ENCODE assay signal across 28 cellular contexts in genomic region chr18:56517761-56518160, GRCh38.
"Had no signal": no experiment of that assay in that cellular context is flagged by ENCODE, and none has a peak within 500 bp of the region (broad histone marks: within the 10 kb centered on the region; RNA-seq: fewer than 3 reads in every experiment).

No MANE protein-coding gene starts in this region.

- DNase-seq: activated B cell treated with CpG ODN at 0.5 μM for 24 hours; activated CD4-positive, alpha-beta memory T cell treated with anti-CD3 and anti-CD28 coated beads for 36 hours; activated CD4-positive, alpha-beta T cell treated with anti-CD3 and anti-CD28 coated beads for 4 hours; activated CD4-positive, alpha-beta T cell treated with anti-CD3 and anti-CD28 coated beads, Interleukin-2, amount 10 ng/mL, durations not matched to agents 24 days and 14 days; activated CD4-positive, alpha-beta T cell treated with anti-CD3 and anti-CD28 coated beads, Interleukin-2, amount 50 U/mL, for 1 hour; activated CD4-positive, alpha-beta T cell treated with anti-CD3 and anti-CD28 coated beads, Interleukin-2, amount 50 U/mL, for 4 hours; activated CD4-positive, CD25-positive, alpha-beta regulatory T cell treated with anti-CD3 and anti-CD28 coated beads, Interleukin-2, amount 50 U/mL, for 72 hours; activated CD8-positive, alpha-beta memory T cell treated with anti-CD3 and anti-CD28 coated beads, Interleukin-2, amount 10 ng/mL, durations not matched to agents 7 days and 5 days; activated CD8-positive, alpha-beta memory T cell treated with anti-CD3 and anti-CD28 coated beads, Interleukin-2, amount 50 U/mL, for 48 hours; activated CD8-positive, alpha-beta T cell treated with anti-CD3 and anti-CD28 coated beads for 36 hours; activated effector memory CD4-positive, alpha-beta T cell treated with Interleukin-2 at 50 U/mL for 16 hours; activated gamma-delta T cell; activated naive CD4-positive, alpha-beta T cell treated with anti-CD3 and anti-CD28 coated beads, Interleukin-2, amount 10 ng/mL, durations not matched to agents 7 days and 5 days; activated naive CD4-positive, alpha-beta T cell treated with Interleukin-2 at 50 U/mL for 16 hours; activated naive CD8-positive, alpha-beta T cell treated with anti-CD3 and anti-CD28 coated beads, Interleukin-2, amount 10 ng/mL, durations not matched to agents 7 days and 5 days; activated naive CD8-positive, alpha-beta T cell treated with anti-CD3 and anti-CD28 coated beads, Interleukin-2, amount 50 U/mL, for 24 hours; activated T-cell treated with anti-CD3 and anti-CD28 coated beads, Interleukin-2, amount 50 U/mL, for 24 hours; activated T-cell treated with anti-CD3 and anti-CD28 coated beads, Interleukin-2, amount 50 U/mL, for 48 hours; amygdala; anterior cingulate cortex; caudate nucleus; SW 1271; T-helper 1 cell; T-helper 2 cell; T-helper 9 cell had no signal

- H3K9me3 ChIP-seq: ascending aorta had no signal

- ATAC-seq: activated CD8-positive, alpha-beta memory T cell treated with anti-CD3 and anti-CD28 coated beads, Interleukin-2, amount 10 ng/mL, durations not matched to agents 7 days and 5 days; activated CD8-positive, alpha-beta T cell treated with anti-CD3 and anti-CD28 coated beads for 36 hours; activated naive CD8-positive, alpha-beta T cell treated with anti-CD3 and anti-CD28 coated beads, Interleukin-2, amount 50 U/mL, for 24 hours had no signal

- H3K4me3 ChIP-seq: ascending aorta, cardiac muscle cell had no signal

- H3K36me3 ChIP-seq: ascending aorta, cardiac muscle cell had no signal

- H3K4me1 ChIP-seq: ascending aorta had no signal

- H3K27me3 ChIP-seq: ascending aorta, cardiac muscle cell had no signal

- H3K27ac ChIP-seq: ascending aorta, cardiac muscle cell, VCaP had no signal
